In genomic region chr3:98977520-98977919, GRCh38 we compare ENCODE assay signal across 10 cellular contexts.
A peak's percentile ranks its signal among the peaks of the same experiment; 100 is the strongest.
DNase-seq lines count a peak whose midpoint lies in the region; ATAC-seq and TF ChIP-seq lines count a peak whose summit lies in the region.
"Had no signal": no experiment of that assay in that cellular context is flagged by ENCODE, and none has a peak within 500 bp of the region (broad histone marks: within the 10 kb centered on the region; RNA-seq: fewer than 3 reads in every experiment).

No MANE protein-coding gene starts in this region.

- no peak overlapping the region for H3K9ac ChIP-seq in MM.1S (ENCODE audit: low read length)

- H3K4me3 Mint-ChIP-seq in chondrocyte (ENCODE audit: unreplicated experiment) = no peak overlapping the region

- H3K9me3 Mint-ChIP-seq in chondrocyte (ENCODE audit: low read depth) = peaks cover 3% of the 10 kb centered on the region

- no peaks in the 10 kb centered on the region for H3K9me3 ChIP-seq in MM.1S (replicated peaks; ENCODE audit: insufficient read depth, low read length)
- no peaks in the 10 kb centered on the region for H3K9me3 ChIP-seq in psoas muscle

- H3K4me1 ChIP-seq in MM.1S (ENCODE audit: low read length) (peaks cover 7% of the 10 kb centered on the region), psoas muscle (no peaks in the 10 kb centered on the region)

- H3K36me3 Mint-ChIP-seq in chondrocyte (ENCODE audit: low read depth) = peaks cover 2% of the 10 kb centered on the region

- 55 to 68% (median 64%) methylated on average over 2 of the region's 2 CpGs for whole genome bisulfite sequencing in psoas muscle, 3 donors

- H3K4me1 Mint-ChIP-seq in chondrocyte (ENCODE audit: low read depth) = peaks cover 36% of the 10 kb centered on the region

- H3K27me3 ChIP-seq in MM.1S (replicated peaks; ENCODE audit: insufficient read depth, low read length) (no peaks in the 10 kb centered on the region), psoas muscle (ENCODE audit: insufficient read depth in 3 of 3, low read length in 2 of 3) (no peaks in the 10 kb centered on the region)

- H3K27ac ChIP-seq in MM.1S (ENCODE audit: low read length) = no peak overlapping the region
- no peak overlapping the region for H3K27ac ChIP-seq in psoas muscle

- H3K27me3 Mint-ChIP-seq in chondrocyte (ENCODE audit: low read depth) = no peaks in the 10 kb centered on the region

- H3K36me3 ChIP-seq in MM.1S (replicated peaks; ENCODE audit: insufficient read depth, low read length) (no peaks in the 10 kb centered on the region), psoas muscle (ENCODE audit: insufficient read depth in 1 of 2, low read depth in 1 of 2) (no peaks in the 10 kb centered on the region)

- H2AFZ ChIP-seq in MM.1S (ENCODE audit: low read length) = 0 out of 2 replicates have a peak overlapping the region, but pooled peaks have one; percentile 36

- no peaks in the 10 kb centered on the region for H3F3A ChIP-seq in MM.1S (ENCODE audit: insufficient read depth, low read length)

- no peaks in the 10 kb centered on the region for H3K79me2 ChIP-seq in MM.1S (ENCODE audit: low read length)

- H3K27ac Mint-ChIP-seq in chondrocyte (ENCODE audit: unreplicated experiment) = peak overlapping the region; percentile 83

- no peak overlapping the region for H3K4me2 ChIP-seq in MM.1S (ENCODE audit: low read depth, low read length)

- H4K20me1 ChIP-seq in MM.1S (ENCODE audit: insufficient read depth, low read length) = no peaks in the 10 kb centered on the region

- H3K4me3 ChIP-seq in MM.1S (ENCODE audit: low read length) (no peak overlapping the region), retinal pigment epithelial cell (ENCODE audit: low read length) (no peak overlapping the region), psoas muscle (no peak overlapping the region)

- no peaks in the 10 kb centered on the region for H3K9me2 ChIP-seq in MM.1S (replicated peaks; ENCODE audit: insufficient read depth, low read length)

- TF ChIP-seq CTCF in MM.1S (IDR thresholded peaks at IDR 0.05; ENCODE audit: low read length) = no peak
- TF ChIP-seq CTCF in chondrocyte (IDR thresholded peaks at IDR 0.05) = no peak
- no peak for TF ChIP-seq CTCF in retinal pigment epithelial cell (conservative IDR thresholded peaks at IDR 0.05; ENCODE audit: low read depth, low read length)
- no peak for TF ChIP-seq CTCF in psoas muscle (IDR thresholded peaks at IDR 0.05)

- intact Hi-C loops in psoas muscle (cut with DNase I) = no loop called here

- ATAC-seq in GM18867 (IDR thresholded peaks at IDR 0.05; ENCODE audit: unreplicated experiment) = peak; percentile 38
- ATAC-seq in HG02763 (IDR thresholded peaks at IDR 0.05; ENCODE audit: unreplicated experiment) = no peak
- ATAC-seq in GM19023 (IDR thresholded peaks at IDR 0.05; ENCODE audit: unreplicated experiment) = no peak
- ATAC-seq in psoas muscle = no peak

- DNase-seq in MM.1S (peak; percentile 23), chondrocyte (ENCODE audit: low spot score) (no peak), retinal pigment epithelial cell (ENCODE audit: low read depth) (peak; percentile 96), psoas muscle (no peak)
- no peak for DNase-seq in activated CD8-positive, alpha-beta memory T cell treated with anti-CD3 and anti-CD28 coated beads, Interleukin-2, amount 50 U/mL, for 4 hours
- DNase-seq: caudate nucleus, Kasumi-1 had no signal

Comparison
In these comparisons a context has a peak if more than half of its experiments do, and no peak if none do; other contexts are left out.
1. DNase-seq: peak in MM.1S (single experiment) and retinal pigment epithelial cell (single experiment); none in chondrocyte (single experiment), psoas muscle (0 of 2) and activated CD8-positive, alpha-beta memory T cell treated with anti-CD3 and anti-CD28 coated beads, Interleukin-2, amount 50 U/mL, for 4 hours (single experiment).